ENCODE assay signal across 1 cellular context in genomic region chr20:45611054-45611453, GRCh38.
TF ChIP-seq lines count a peak whose summit lies in the region.

No MANE protein-coding gene starts in this region.

TF ChIP-seq in K562, 482 proteins besides CTCF, POLR2A, EP300 and RAD21 (continued from another document):
- TF ChIP-seq AFF1 (IDR thresholded peaks at IDR 0.05; ENCODE audit: low read depth in 1 of 2, partially characterized antibody in 2 of 2) (no peak), TBL1XR1 (IDR thresholded peaks at IDR 0.05; ENCODE audit: low read length in 2 of 2) (no peak), CLOCK (CRISPR knock-in tag; IDR thresholded peaks at IDR 0.05; ENCODE audit: borderline replicate concordance) (no peak), GABPA (tag; conservative IDR thresholded peaks at IDR 0.05; ENCODE audit: low read depth) (peak; percentile 75), CEBPB (tag; IDR thresholded peaks at IDR 0.05) (0 out of 2 replicates have a peak, but pooled peaks have one; percentile 16)
TF ChIP-seq in K562: peak in this region for 7.
